ENCODE assay signal across 1 cellular context in genomic region chr6:112155900-112156299, GRCh38.
TF ChIP-seq lines count a peak whose summit lies in the region.

No MANE protein-coding gene starts in this region.

TF ChIP-seq in GM12878, 131 proteins besides CTCF, POLR2A, EP300 and RAD21 (continued from another document):
- no peak for TF ChIP-seq MYC (IDR thresholded peaks at IDR 0.05; ENCODE audit: insufficient read depth, insufficient read length, insufficient replicate concordance, low read length, severe bottlenecking)
- TF ChIP-seq PBX3 (IDR thresholded peaks at IDR 0.05; ENCODE audit: insufficient replicate concordance, low read depth, low read length), result no peak
- TF ChIP-seq FOXK2 (IDR thresholded peaks at IDR 0.05), result no peak
- TF ChIP-seq PAX8 (IDR thresholded peaks at IDR 0.05), result no peak
- no peak for TF ChIP-seq ZNF384 (IDR thresholded peaks at IDR 0.05; ENCODE audit: borderline replicate concordance, low read depth, low read length)
- no peak for TF ChIP-seq CBFB (IDR thresholded peaks at IDR 0.05; ENCODE audit: low read depth)
- TF ChIP-seq ZNF24 (IDR thresholded peaks at IDR 0.05), result no peak
- TF ChIP-seq TCF7 (IDR thresholded peaks at IDR 0.05; ENCODE audit: borderline replicate concordance), result no peak
- no peak for TF ChIP-seq ZNF687 (IDR thresholded peaks at IDR 0.05)
- no peak for TF ChIP-seq ZBTB33 (IDR thresholded peaks at IDR 0.05)
- TF ChIP-seq SMC3 (IDR thresholded peaks at IDR 0.05; ENCODE audit: borderline replicate concordance, low read length), result no peak
- no peak for TF ChIP-seq STAT3 (IDR thresholded peaks at IDR 0.05; ENCODE audit: low read depth, low read length)
